In genomic region chr5:157570801-157571200, GRCh38 we compare ENCODE assay signal across 9 cellular contexts. TPM values are rescaled to one million over a fixed set of nuclear protein-coding genes. Genes with fewer than 3 reads are reported as not detected.
DNase-seq lines count a peak whose midpoint lies in the region; ATAC-seq and TF ChIP-seq lines count a peak whose summit lies in the region.
"Had no signal": no experiment of that assay in that cellular context is flagged by ENCODE, and none has a peak within 500 bp of the region (broad histone marks: within the 10 kb centered on the region; RNA-seq: fewer than 3 reads in every experiment).

No MANE protein-coding gene starts in this region.

- intact Hi-C loops in dendritic cell treated with granulocyte-macrophage colony-stimulating factor and Interleukin-4, amounts not matched to agents 40 ng/mL and 50 ng/mL, for 4 days (cut with micrococcal nuclease), result loop anchor here (5.0 kb wide), 1 partner anchor 36 kb away; no protein-coding TSS in a partner anchor
- intact Hi-C loops in vagina (cut with DNase I), result no loop called here

- H3K4me1 Mint-ChIP-seq in activated T-cell treated with anti-CD3 and anti-CD28 coated beads, Interleukin-2, amount 50 U/mL, for 4 hours (ENCODE audit: low read depth), result peaks cover 68% of the 10 kb centered on the region
- H3K4me1 Mint-ChIP-seq in dendritic cell treated with granulocyte-macrophage colony-stimulating factor and Interleukin-4, amounts not matched to agents 40 ng/mL and 50 ng/mL, for 4 days (ENCODE audit: low read depth), result peaks cover 75% of the 10 kb centered on the region
- H3K4me1 Mint-ChIP-seq in stimulated activated naive CD8-positive, alpha-beta T cell treated with anti-CD3 and anti-CD28 coated beads, Interleukin-15, amount 100 ng/mL, for 72 hours, result peaks cover 36% of the 10 kb centered on the region

- no peaks in the 10 kb centered on the region for H3K9me3 ChIP-seq in vagina

- no peak overlapping the region for H3K4me3 ChIP-seq in vagina

- no peaks in the 10 kb centered on the region for H3K9me3 Mint-ChIP-seq in activated T-cell treated with anti-CD3 and anti-CD28 coated beads, Interleukin-2, amount 50 U/mL, for 4 hours
- no peaks in the 10 kb centered on the region for H3K9me3 Mint-ChIP-seq in dendritic cell treated with granulocyte-macrophage colony-stimulating factor and Interleukin-4, amounts not matched to agents 40 ng/mL and 50 ng/mL, for 4 days
- no peaks in the 10 kb centered on the region for H3K9me3 Mint-ChIP-seq in stimulated activated naive CD8-positive, alpha-beta T cell treated with anti-CD3 and anti-CD28 coated beads, Interleukin-15, amount 100 ng/mL, for 72 hours

- TF ChIP-seq POLR2A in vagina (IDR thresholded peaks at IDR 0.05), result no peak

- peak overlapping the region; percentile 99 for H3K4me3 Mint-ChIP-seq in activated T-cell treated with anti-CD3 and anti-CD28 coated beads, Interleukin-2, amount 50 U/mL, for 4 hours
- H3K4me3 Mint-ChIP-seq in dendritic cell treated with granulocyte-macrophage colony-stimulating factor and Interleukin-4, amounts not matched to agents 40 ng/mL and 50 ng/mL, for 4 days, result no peak overlapping the region
- H3K4me3 Mint-ChIP-seq in stimulated activated naive CD8-positive, alpha-beta T cell treated with anti-CD3 and anti-CD28 coated beads, Interleukin-15, amount 100 ng/mL, for 72 hours, result peak overlapping the region in 1 of 2 donors; percentile 61

- no peak for TF ChIP-seq CTCF in vagina (IDR thresholded peaks at IDR 0.05)

- H3K36me3 Mint-ChIP-seq in activated T-cell treated with anti-CD3 and anti-CD28 coated beads, Interleukin-2, amount 50 U/mL, for 4 hours (ENCODE audit: insufficient read depth), result peaks cover 26% of the 10 kb centered on the region
- H3K36me3 Mint-ChIP-seq in dendritic cell treated with granulocyte-macrophage colony-stimulating factor and Interleukin-4, amounts not matched to agents 40 ng/mL and 50 ng/mL, for 4 days (ENCODE audit: low read depth), result peaks cover 66% of the 10 kb centered on the region

- H3K27ac Mint-ChIP-seq in dendritic cell treated with granulocyte-macrophage colony-stimulating factor and Interleukin-4, amounts not matched to agents 40 ng/mL and 50 ng/mL, for 4 days, result peak overlapping the region; percentile 84
- H3K27ac Mint-ChIP-seq in stimulated activated naive CD8-positive, alpha-beta T cell treated with anti-CD3 and anti-CD28 coated beads, Interleukin-15, amount 100 ng/mL, for 72 hours, result no peak overlapping the region

- no peak overlapping the region for H3K27ac ChIP-seq in vagina

- peak in 1 of 2 donors; percentile 5 for ATAC-seq in activated T-cell treated with anti-CD3 and anti-CD28 coated beads, Interleukin-2, amount 50 U/mL, for 4 hours
- ATAC-seq in HG03342 (IDR thresholded peaks at IDR 0.05; ENCODE audit: unreplicated experiment), result peak; percentile 5
- peak; percentile 4 for ATAC-seq in stimulated activated naive CD8-positive, alpha-beta T cell treated with anti-CD3 and anti-CD28 coated beads, Interleukin-15, amount 100 ng/mL, for 72 hours

- peaks cover 8% of the 10 kb centered on the region for H3K27me3 Mint-ChIP-seq in activated T-cell treated with anti-CD3 and anti-CD28 coated beads, Interleukin-2, amount 50 U/mL, for 4 hours (ENCODE audit: low read depth)
- peaks cover 14% of the 10 kb centered on the region for H3K27me3 Mint-ChIP-seq in dendritic cell treated with granulocyte-macrophage colony-stimulating factor and Interleukin-4, amounts not matched to agents 40 ng/mL and 50 ng/mL, for 4 days
- H3K27me3 Mint-ChIP-seq in stimulated activated naive CD8-positive, alpha-beta T cell treated with anti-CD3 and anti-CD28 coated beads, Interleukin-15, amount 100 ng/mL, for 72 hours, result peaks cover 70% of the 10 kb centered on the region

- no peaks in the 10 kb centered on the region for H3K36me3 ChIP-seq in vagina

- no peak for DNase-seq in activated T-cell treated with anti-CD3 and anti-CD28 coated beads, Interleukin-2, amount 50 U/mL, for 4 hours
- DNase-seq in activated T-cell treated with anti-CD3 and anti-CD28 coated beads for 4 hours (no peak), NCI-H510A treated with DMSO at 0.1 percent for 48 hours (lab: John Stamatoyannopoulos, UW) (no peak), vagina (ENCODE audit: extremely low spot score in 2 of 2) (no peak), GDM1 (lab: John Stamatoyannopoulos, UW) (no peak)
- DNase-seq in stimulated activated naive CD8-positive, alpha-beta T cell treated with anti-CD3 and anti-CD28 coated beads, Interleukin-15, amount 100 ng/mL, for 72 hours, result no peak
- DNase-seq: NCI-H146 had no signal

- peaks cover 20% of the 10 kb centered on the region for H3K4me1 ChIP-seq in vagina

- no peaks in the 10 kb centered on the region for H3K27me3 ChIP-seq in vagina

RNA-seq across cellular contexts. Expression of gene ADAM19, which starts 4.8 kb away (rescaled TPM):
- 10 to 100 TPM; 37.9 to 54.9 (median 49.2) TPM for total RNA-seq in activated T-cell treated with anti-CD3 and anti-CD28 coated beads, Interleukin-2, amount 50 U/mL, for 4 hours
- total RNA-seq in vagina, result 4.9 TPM
